ENCODE assay signal across 1 cellular context in the genomic region with DNA sequence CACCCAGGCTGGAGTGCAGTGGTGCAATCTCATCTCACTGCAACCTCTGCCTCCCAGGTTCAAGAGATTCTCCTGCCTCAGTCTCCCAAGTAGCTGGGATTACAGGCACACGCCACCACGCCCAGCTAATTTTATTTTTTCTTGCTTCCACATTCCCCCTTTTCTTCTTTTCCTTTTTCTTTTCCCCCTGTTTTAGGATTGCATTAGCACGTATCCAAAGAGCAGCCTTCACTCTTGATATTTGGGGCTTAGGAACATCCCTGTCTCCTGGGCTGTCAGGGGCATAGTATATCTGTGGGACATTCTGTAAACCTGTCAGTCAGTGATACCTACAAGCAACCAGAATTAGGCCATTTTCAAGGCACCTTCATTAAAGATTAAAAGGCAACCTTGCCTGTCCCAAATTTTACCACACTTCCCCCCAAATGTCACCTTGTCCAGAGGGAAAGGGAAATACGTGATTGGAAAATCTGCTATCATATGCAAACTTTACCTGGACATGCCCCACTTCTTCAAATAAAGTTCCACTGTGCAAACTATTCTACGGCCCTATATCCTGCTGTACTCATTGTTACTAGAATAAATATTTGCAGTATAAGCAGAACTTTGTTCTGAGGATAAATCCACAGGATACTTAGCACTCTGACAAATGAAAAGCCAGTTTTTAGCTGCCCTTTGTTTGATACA.
TF ChIP-seq lines count a peak whose summit lies in the region.

No MANE protein-coding gene starts in this region.

TF ChIP-seq in HepG2, 621 proteins besides CTCF, POLR2A, EP300 and RAD21 (continued from another document and continues in another):
- TF ChIP-seq ZNF414 (CRISPR knock-in tag; IDR thresholded peaks at IDR 0.05) (0 out of 2 replicates have a peak, but pooled peaks have one; percentile 10), DNMT3B (CRISPR knock-in tag; conservative IDR thresholded peaks at IDR 0.05) (no peak), ZNF577 (CRISPR knock-in tag; IDR thresholded peaks at IDR 0.05; ENCODE audit: borderline replicate concordance, low read depth) (no peak), ZNF337 (CRISPR knock-in tag; IDR thresholded peaks at IDR 0.05; ENCODE audit: borderline replicate concordance, low read depth) (no peak), BRCA1 (CRISPR knock-in tag; IDR thresholded peaks at IDR 0.05) (0 out of 2 replicates have a peak, but pooled peaks have one; percentile 10), NFYC (CRISPR knock-in tag; IDR thresholded peaks at IDR 0.05) (peak; percentile 52; the same call in 1 of the 2 replicates), TRIM22 (IDR thresholded peaks at IDR 0.05) (no peak), NPAS2 (CRISPR knock-in tag; IDR thresholded peaks at IDR 0.05; ENCODE audit: borderline replicate concordance) (no peak), POGZ (CRISPR knock-in tag; IDR thresholded peaks at IDR 0.05) (peak; percentile 66), KDM3A (CRISPR knock-in tag; IDR thresholded peaks at IDR 0.05; ENCODE audit: low read depth) (peak; percentile 37; the same call in 1 of the 2 replicates), ZNF326 (CRISPR knock-in tag; IDR thresholded peaks at IDR 0.05; ENCODE audit: borderline replicate concordance) (no peak), BCL3 (CRISPR knock-in tag; IDR thresholded peaks at IDR 0.05) (no peak), SMARCE1 (IDR thresholded peaks at IDR 0.05; ENCODE audit: borderline replicate concordance) (peak; percentile 40; the same call in 1 of the 2 replicates), HOXD1 (CRISPR knock-in tag; IDR thresholded peaks at IDR 0.05) (peak; percentile 82), MXI1 (IDR thresholded peaks at IDR 0.05; ENCODE audit: borderline replicate concordance, low read depth, low read length) (0 out of 3 replicates have a peak, but pooled peaks have one; percentile 36), TARDBP (CRISPR knock-in tag; IDR thresholded peaks at IDR 0.05) (no peak; the same call in 1 of the 2 replicates), FOXK1 (CRISPR knock-in tag; IDR thresholded peaks at IDR 0.05; ENCODE audit: borderline replicate concordance, low read depth) (peak; percentile 62; the same call in 1 of the 2 replicates), TOE1 (CRISPR knock-in tag; IDR thresholded peaks at IDR 0.05) (no peak), ZNF101 (CRISPR knock-in tag; IDR thresholded peaks at IDR 0.05; ENCODE audit: borderline replicate concordance, low read depth) (no peak), ZNF713 (CRISPR knock-in tag; IDR thresholded peaks at IDR 0.05) (no peak), HCFC1 (IDR thresholded peaks at IDR 0.05; ENCODE audit: low read depth, low read length) (no peak), PAX8 (CRISPR knock-in tag; IDR thresholded peaks at IDR 0.05; ENCODE audit: borderline replicate concordance) (no peak), MAFK (conservative IDR thresholded peaks at IDR 0.05 in 1 of 2, IDR thresholded peaks at IDR 0.05 in 1 of 2; ENCODE audit: low read length in 2 of 2) (peak; percentile 95 to 99), ZNF296 (CRISPR knock-in tag; conservative IDR thresholded peaks at IDR 0.05) (no peak), SNAPC4 (CRISPR knock-in tag; IDR thresholded peaks at IDR 0.05) (peak; percentile 75; the same call in 1 of the 2 replicates), KMT2B (CRISPR knock-in tag; IDR thresholded peaks at IDR 0.05) (no peak), KLF9 (CRISPR knock-in tag; IDR thresholded peaks at IDR 0.05; ENCODE audit: low read depth) (no peak), RFXANK (CRISPR knock-in tag; IDR thresholded peaks at IDR 0.05) (0 out of 2 replicates have a peak, but pooled peaks have one; percentile 10), FOXO1 (CRISPR knock-in tag; IDR thresholded peaks at IDR 0.05) (peak; percentile 89), ISX (CRISPR knock-in tag; conservative IDR thresholded peaks at IDR 0.05) (no peak), MYC (CRISPR knock-in tag; IDR thresholded peaks at IDR 0.05; ENCODE audit: borderline replicate concordance) (no peak), ZMAT5 (CRISPR knock-in tag; IDR thresholded peaks at IDR 0.05; ENCODE audit: borderline replicate concordance, low read depth) (no peak), ZNF724P (CRISPR knock-in tag; IDR thresholded peaks at IDR 0.05; ENCODE audit: borderline replicate concordance) (no peak), SMAD1 (CRISPR knock-in tag; IDR thresholded peaks at IDR 0.05; ENCODE audit: borderline replicate concordance, low read depth) (no peak), AGO2 (optimal IDR thresholded peaks at IDR 0.05; ENCODE audit: low read depth, low read length) (no peak), ZNF850 (CRISPR knock-in tag; conservative IDR thresholded peaks at IDR 0.05) (no peak), THAP11 (CRISPR knock-in tag; IDR thresholded peaks at IDR 0.05) (no peak; the same call in 1 of the 2 replicates), HOMEZ (CRISPR knock-in tag; IDR thresholded peaks at IDR 0.05; ENCODE audit: low read depth) (peak; percentile 91; the same call in 1 of the 2 replicates), SMYD3 (CRISPR knock-in tag; IDR thresholded peaks at IDR 0.05) (no peak)
- TF ChIP-seq, protein P1, sequence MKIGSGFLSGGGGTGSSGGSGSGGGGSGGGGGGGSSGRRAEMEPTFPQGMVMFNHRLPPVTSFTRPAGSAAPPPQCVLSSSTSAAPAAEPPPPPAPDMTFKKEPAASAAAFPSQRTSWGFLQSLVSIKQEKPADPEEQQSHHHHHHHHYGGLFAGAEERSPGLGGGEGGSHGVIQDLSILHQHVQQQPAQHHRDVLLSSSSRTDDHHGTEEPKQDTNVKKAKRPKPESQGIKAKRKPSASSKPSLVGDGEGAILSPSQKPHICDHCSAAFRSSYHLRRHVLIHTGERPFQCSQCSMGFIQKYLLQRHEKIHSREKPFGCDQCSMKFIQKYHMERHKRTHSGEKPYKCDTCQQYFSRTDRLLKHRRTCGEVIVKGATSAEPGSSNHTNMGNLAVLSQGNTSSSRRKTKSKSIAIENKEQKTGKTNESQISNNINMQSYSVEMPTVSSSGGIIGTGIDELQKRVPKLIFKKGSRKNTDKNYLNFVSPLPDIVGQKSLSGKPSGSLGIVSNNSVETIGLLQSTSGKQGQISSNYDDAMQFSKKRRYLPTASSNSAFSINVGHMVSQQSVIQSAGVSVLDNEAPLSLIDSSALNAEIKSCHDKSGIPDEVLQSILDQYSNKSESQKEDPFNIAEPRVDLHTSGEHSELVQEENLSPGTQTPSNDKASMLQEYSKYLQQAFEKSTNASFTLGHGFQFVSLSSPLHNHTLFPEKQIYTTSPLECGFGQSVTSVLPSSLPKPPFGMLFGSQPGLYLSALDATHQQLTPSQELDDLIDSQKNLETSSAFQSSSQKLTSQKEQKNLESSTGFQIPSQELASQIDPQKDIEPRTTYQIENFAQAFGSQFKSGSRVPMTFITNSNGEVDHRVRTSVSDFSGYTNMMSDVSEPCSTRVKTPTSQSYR (CRISPR knock-in tag; IDR thresholded peaks at IDR 0.05; ENCODE audit: borderline replicate concordance) = peak; percentile 88
- TF ChIP-seq, protein P2, sequence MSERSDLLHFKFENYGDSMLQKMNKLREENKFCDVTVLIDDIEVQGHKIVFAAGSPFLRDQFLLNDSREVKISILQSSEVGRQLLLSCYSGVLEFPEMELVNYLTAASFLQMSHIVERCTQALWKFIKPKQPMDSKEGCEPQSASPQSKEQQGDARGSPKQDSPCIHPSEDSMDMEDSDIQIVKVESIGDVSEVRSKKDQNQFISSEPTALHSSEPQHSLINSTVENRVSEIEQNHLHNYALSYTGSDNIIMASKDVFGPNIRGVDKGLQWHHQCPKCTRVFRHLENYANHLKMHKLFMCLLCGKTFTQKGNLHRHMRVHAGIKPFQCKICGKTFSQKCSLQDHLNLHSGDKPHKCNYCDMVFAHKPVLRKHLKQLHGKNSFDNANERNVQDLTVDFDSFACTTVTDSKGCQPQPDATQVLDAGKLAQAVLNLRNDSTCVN (CRISPR knock-in tag; IDR thresholded peaks at IDR 0.05; ENCODE audit: borderline replicate concordance) = no peak
- TF ChIP-seq, protein P3, sequence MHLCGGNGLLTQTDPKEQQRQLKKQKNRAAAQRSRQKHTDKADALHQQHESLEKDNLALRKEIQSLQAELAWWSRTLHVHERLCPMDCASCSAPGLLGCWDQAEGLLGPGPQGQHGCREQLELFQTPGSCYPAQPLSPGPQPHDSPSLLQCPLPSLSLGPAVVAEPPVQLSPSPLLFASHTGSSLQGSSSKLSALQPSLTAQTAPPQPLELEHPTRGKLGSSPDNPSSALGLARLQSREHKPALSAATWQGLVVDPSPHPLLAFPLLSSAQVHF (CRISPR knock-in tag; IDR thresholded peaks at IDR 0.05) = no peak
